21 cellular contexts compared by ENCODE assay signal in genomic region chr12:31488737-31489338, GRCh38.
"Had no signal": no experiment of that assay in that cellular context is flagged by ENCODE, and none has a peak within 500 bp of the region (broad histone marks: within the 10 kb centered on the region; RNA-seq: fewer than 3 reads in every experiment).

No MANE protein-coding gene starts in this region.

- H3K4me3 ChIP-seq: esophagus muscularis mucosa, gastrocnemius medialis, heart right ventricle, testis, tibial nerve, upper lobe of right lung, vagina had no signal

- H3K27me3 Mint-ChIP-seq: stimulated activated naive B cell treated with anti-CD40 and anti-IgM and Interleukin-4, amounts not matched to agents 10 μg/mL and 1 μg/mL and 100 μg/mL, for 72 hours; stimulated activated naive CD8-positive, alpha-beta T cell treated with anti-CD3 and anti-CD28 coated beads, Interleukin-15, amount 100 ng/mL, for 72 hours had no signal

- H3K27ac Mint-ChIP-seq: effector memory CD8-positive, alpha-beta T cell; natural killer cell; stimulated activated naive B cell treated with anti-CD40 and anti-IgM and Interleukin-4, amounts not matched to agents 10 μg/mL and 1 μg/mL and 100 μg/mL, for 72 hours; stimulated activated naive CD8-positive, alpha-beta T cell treated with anti-CD3 and anti-CD28 coated beads, Interleukin-15, amount 100 ng/mL, for 72 hours had no signal

- H3K27me3 ChIP-seq: esophagus muscularis mucosa, gastrocnemius medialis, heart right ventricle, testis, tibial nerve, upper lobe of right lung, vagina had no signal

- DNase-seq: effector memory CD8-positive, alpha-beta T cell; gastrocnemius medialis; heart right ventricle; hypothalamus; kidney glomerular epithelial cell; mammary epithelial cell; natural killer cell; posterior cingulate gyrus; stimulated activated CD4-positive, alpha-beta T cell treated with anti-CD3 and anti-CD28 coated beads, Interleukin-2, amount 100 ng/mL, for 24 hours; stimulated activated CD4-positive, alpha-beta T cell treated with anti-CD3 and anti-CD28 coated beads, Interleukin-4, amount 100 ng/mL, for 4 hours; stimulated activated naive B cell treated with anti-CD40 and anti-IgM and Interleukin-4, amounts not matched to agents 10 μg/mL and 1 μg/mL and 100 μg/mL, for 72 hours; stimulated activated naive CD8-positive, alpha-beta T cell treated with anti-CD3 and anti-CD28 coated beads, Interleukin-15, amount 100 ng/mL, for 72 hours; testis; upper lobe of right lung had no signal

- H3K4me3 Mint-ChIP-seq: effector memory CD8-positive, alpha-beta T cell; natural killer cell; stimulated activated naive B cell treated with anti-CD40 and anti-IgM and Interleukin-4, amounts not matched to agents 10 μg/mL and 1 μg/mL and 100 μg/mL, for 72 hours; stimulated activated naive CD8-positive, alpha-beta T cell treated with anti-CD3 and anti-CD28 coated beads, Interleukin-15, amount 100 ng/mL, for 72 hours had no signal

- H3K9me3 ChIP-seq: esophagus muscularis mucosa, gastrocnemius medialis, heart right ventricle, testis, tibial nerve, upper lobe of right lung, vagina had no signal

- H3K4me1 ChIP-seq: testis, upper lobe of right lung had no signal

- H3K36me3 Mint-ChIP-seq: natural killer cell had no signal

- H3K9me3 Mint-ChIP-seq: effector memory CD8-positive, alpha-beta T cell; natural killer cell; stimulated activated naive B cell treated with anti-CD40 and anti-IgM and Interleukin-4, amounts not matched to agents 10 μg/mL and 1 μg/mL and 100 μg/mL, for 72 hours; stimulated activated naive CD8-positive, alpha-beta T cell treated with anti-CD3 and anti-CD28 coated beads, Interleukin-15, amount 100 ng/mL, for 72 hours had no signal

- FAIRE-seq: islet of Langerhans had no signal

- H3K27ac ChIP-seq: epithelial cell of prostate, esophagus muscularis mucosa, gastrocnemius medialis, heart right ventricle, testis, tibial nerve, upper lobe of right lung, vagina had no signal

- H3K4me1 Mint-ChIP-seq: natural killer cell; stimulated activated naive CD8-positive, alpha-beta T cell treated with anti-CD3 and anti-CD28 coated beads, Interleukin-15, amount 100 ng/mL, for 72 hours had no signal

- H3K36me3 ChIP-seq: upper lobe of right lung, vagina had no signal

- ATAC-seq: effector memory CD8-positive, alpha-beta T cell; gastrocnemius medialis; heart right ventricle; left lobe of liver; natural killer cell; sciatic nerve; stimulated activated naive B cell treated with anti-CD40 and anti-IgM and Interleukin-4, amounts not matched to agents 10 μg/mL and 1 μg/mL and 100 μg/mL, for 72 hours; stimulated activated naive CD8-positive, alpha-beta T cell treated with anti-CD3 and anti-CD28 coated beads, Interleukin-15, amount 100 ng/mL, for 72 hours; upper lobe of right lung had no signal
